Comparison of ENCODE assay signal across 1 cellular context in the genomic region with DNA sequence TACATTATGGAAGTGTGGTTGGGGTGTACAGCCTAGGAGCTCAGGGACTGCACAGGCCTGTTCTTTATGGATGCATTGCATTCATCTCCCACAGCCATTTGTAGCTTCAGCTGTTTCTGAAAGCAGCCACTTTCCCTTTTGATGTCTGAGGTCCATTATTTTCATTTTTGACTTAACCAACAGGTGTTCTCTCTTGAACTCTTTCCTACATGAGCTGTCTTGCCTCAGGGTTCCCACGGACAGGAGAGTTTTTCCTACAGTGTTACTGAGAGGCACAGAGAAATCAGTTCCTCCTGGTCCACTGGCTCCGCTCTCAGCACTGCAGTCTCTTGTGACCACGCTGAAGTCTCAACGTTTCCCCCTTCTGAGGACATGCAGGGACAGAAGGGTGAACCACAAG.
TF ChIP-seq lines count a peak whose summit lies in the region.

No MANE protein-coding gene starts in this region.

TF ChIP-seq in IMR-90, 13 proteins besides CTCF, POLR2A, EP300 and RAD21:
- TF ChIP-seq MAFK (IDR thresholded peaks at IDR 0.05; ENCODE audit: low read depth, low read length) (no peak), RFX5 (IDR thresholded peaks at IDR 0.05; ENCODE audit: low read depth, low read length) (no peak), BHLHE40 (IDR thresholded peaks at IDR 0.05; ENCODE audit: low read depth, low read length) (no peak), FOS (IDR thresholded peaks at IDR 0.05; ENCODE audit: low read depth, low read length) (no peak), MXI1 (IDR thresholded peaks at IDR 0.05; ENCODE audit: borderline replicate concordance, low read depth, low read length) (no peak), CHD1 (IDR thresholded peaks at IDR 0.05; ENCODE audit: low read depth, low read length) (no peak), MAZ (IDR thresholded peaks at IDR 0.05; ENCODE audit: borderline replicate concordance, low read depth, low read length) (no peak), SMC3 (IDR thresholded peaks at IDR 0.05; ENCODE audit: low read depth, low read length) (no peak), RCOR1 (IDR thresholded peaks at IDR 0.05; ENCODE audit: insufficient replicate concordance, low read length) (no peak), NFE2L2 (IDR thresholded peaks at IDR 0.05; ENCODE audit: low read depth, low read length) (no peak), CEBPB (IDR thresholded peaks at IDR 0.05; ENCODE audit: low read depth, low read length) (no peak)
- TF ChIP-seq, protein P1, sequence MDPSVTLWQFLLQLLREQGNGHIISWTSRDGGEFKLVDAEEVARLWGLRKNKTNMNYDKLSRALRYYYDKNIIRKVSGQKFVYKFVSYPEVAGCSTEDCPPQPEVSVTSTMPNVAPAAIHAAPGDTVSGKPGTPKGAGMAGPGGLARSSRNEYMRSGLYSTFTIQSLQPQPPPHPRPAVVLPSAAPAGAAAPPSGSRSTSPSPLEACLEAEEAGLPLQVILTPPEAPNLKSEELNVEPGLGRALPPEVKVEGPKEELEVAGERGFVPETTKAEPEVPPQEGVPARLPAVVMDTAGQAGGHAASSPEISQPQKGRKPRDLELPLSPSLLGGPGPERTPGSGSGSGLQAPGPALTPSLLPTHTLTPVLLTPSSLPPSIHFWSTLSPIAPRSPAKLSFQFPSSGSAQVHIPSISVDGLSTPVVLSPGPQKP (IDR thresholded peaks at IDR 0.05; ENCODE audit: borderline replicate concordance, low read depth, low read length), result no peak
- TF ChIP-seq, protein P2, sequence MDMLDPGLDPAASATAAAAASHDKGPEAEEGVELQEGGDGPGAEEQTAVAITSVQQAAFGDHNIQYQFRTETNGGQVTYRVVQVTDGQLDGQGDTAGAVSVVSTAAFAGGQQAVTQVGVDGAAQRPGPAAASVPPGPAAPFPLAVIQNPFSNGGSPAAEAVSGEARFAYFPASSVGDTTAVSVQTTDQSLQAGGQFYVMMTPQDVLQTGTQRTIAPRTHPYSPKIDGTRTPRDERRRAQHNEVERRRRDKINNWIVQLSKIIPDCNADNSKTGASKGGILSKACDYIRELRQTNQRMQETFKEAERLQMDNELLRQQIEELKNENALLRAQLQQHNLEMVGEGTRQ (IDR thresholded peaks at IDR 0.05; ENCODE audit: low read depth, low read length), result no peak
